Comparison of ENCODE assay signal across 10 cellular contexts in genomic region chrX:48468247-48468671, GRCh38. TPM values are rescaled to one million over a fixed set of nuclear protein-coding genes. Genes with fewer than 3 reads are reported as not detected.
DNase-seq lines count a peak whose midpoint lies in the region; ATAC-seq lines count a peak whose summit lies in the region.
"Had no signal": no experiment of that assay in that cellular context is flagged by ENCODE, and none has a peak within 500 bp of the region (broad histone marks: within the 10 kb centered on the region; RNA-seq: fewer than 3 reads in every experiment).

No MANE protein-coding gene starts in this region.

- H3K4me1 Mint-ChIP-seq in activated T-cell treated with anti-CD3 and anti-CD28 coated beads, Interleukin-2, amount 50 U/mL, for 72 hours (ENCODE audit: low read depth) = peaks cover 56% of the 10 kb centered on the region

- H3K9ac ChIP-seq in iPS-20b (ENCODE audit: low read depth, low read length) = peak overlapping the region; percentile 85; the same call in 1 of the 2 replicates

- H3K36me3 ChIP-seq in iPS-20b (ENCODE audit: insufficient read depth, low read depth, low read length) = peaks cover 9% of the 10 kb centered on the region; the same call in 1 of the 2 replicates

- H3K27me3 ChIP-seq in iPS-20b (ENCODE audit: insufficient read depth, low read length) = no peaks in the 10 kb centered on the region

- peaks cover 11 to 23% of the 10 kb centered on the region in 2 donors for H3K36me3 Mint-ChIP-seq in activated T-cell treated with anti-CD3 and anti-CD28 coated beads, Interleukin-2, amount 50 U/mL, for 72 hours (ENCODE audit: insufficient read depth in 2 of 2)

- H3K27me3 Mint-ChIP-seq in activated T-cell treated with anti-CD3 and anti-CD28 coated beads, Interleukin-2, amount 50 U/mL, for 72 hours (ENCODE audit: low read depth) = peaks cover 12% of the 10 kb centered on the region

- H3K9me3 ChIP-seq in iPS-20b (ENCODE audit: insufficient read depth, low read depth, low read length) = no peaks in the 10 kb centered on the region

- no peak for DNase-seq in Jurkat, Clone E6-1 (ENCODE audit: low read depth, low spot score)
- DNase-seq in activated T-cell treated with anti-CD3 and anti-CD28 coated beads, Interleukin-2, amount 50 U/mL, for 72 hours = peak; percentile 41 to 48
- peak; percentile 38 to 46 for DNase-seq in stimulated activated CD8-positive, alpha-beta memory T cell treated with anti-CD3 and anti-CD28 coated beads, Interleukin-7, amount 100 ng/mL, for 4 hours (ENCODE audit: low read depth in 2 of 2)
- DNase-seq in HK-2 (ENCODE audit: unreplicated experiment) (no peak), NCI-H345 treated with DMSO at 0.1 percent for 48 hours (lab: John Stamatoyannopoulos, UW; ENCODE audit: unreplicated experiment) (no peak)

- H3K4me1 ChIP-seq in iPS-20b (ENCODE audit: insufficient read depth, low read length) = peaks cover 10% of the 10 kb centered on the region

- peak overlapping the region; percentile 91 to 94 for H3K4me3 Mint-ChIP-seq in activated T-cell treated with anti-CD3 and anti-CD28 coated beads, Interleukin-2, amount 50 U/mL, for 72 hours

- peak overlapping the region; percentile 94 for H3K27ac Mint-ChIP-seq in activated T-cell treated with anti-CD3 and anti-CD28 coated beads, Interleukin-2, amount 50 U/mL, for 72 hours

- H3K4me3 ChIP-seq in GM08714 (ENCODE audit: low read length) (peak overlapping the region; percentile 77; the same call in 1 of the 2 replicates), iPS-20b (ENCODE audit: low read length) (peak overlapping the region; percentile 77)
- H3K4me3 ChIP-seq in Jurkat, Clone E6-1 (ENCODE audit: low read length) = peak overlapping the region; percentile 69

- peak; percentile 46 to 62 for ATAC-seq in activated T-cell treated with anti-CD3 and anti-CD28 coated beads, Interleukin-2, amount 50 U/mL, for 72 hours (replicated peaks in 1 of 2)
- ATAC-seq in GM21447 (IDR thresholded peaks at IDR 0.05; ENCODE audit: unreplicated experiment) = no peak

- H3K9me3 Mint-ChIP-seq in activated T-cell treated with anti-CD3 and anti-CD28 coated beads, Interleukin-2, amount 50 U/mL, for 72 hours = no peaks in the 10 kb centered on the region

- no peak overlapping the region for H3K27ac ChIP-seq in iPS-20b (ENCODE audit: low read length)

RNA-seq across cellular contexts. Expression of gene SLC38A5, which starts 1.8 kb away (rescaled TPM):
- polyA plus RNA-seq in Jurkat, Clone E6-1 (2012; ENCODE audit: insufficient read depth, insufficient read length) = 39.7 TPM
- total RNA-seq in activated T-cell treated with anti-CD3 and anti-CD28 coated beads, Interleukin-2, amount 50 U/mL, for 72 hours = 10 to 100 TPM; 64.8 to 78.8 TPM
- total RNA-seq: HT1080 had no signal

RNA-seq across cellular contexts. Expression of gene FTSJ1, which starts 7.7 kb away (rescaled TPM):
- polyA plus RNA-seq in Jurkat, Clone E6-1 (2012; ENCODE audit: insufficient read depth, insufficient read length) = 95.2 TPM
- total RNA-seq in activated T-cell treated with anti-CD3 and anti-CD28 coated beads, Interleukin-2, amount 50 U/mL, for 72 hours = 10 to 100 TPM; 64.3 to 68.7 TPM

RNA-seq across cellular contexts. Expression of gene PORCN, which starts 40.5 kb away (rescaled TPM):
- 11.1 TPM for polyA plus RNA-seq in Jurkat, Clone E6-1 (2012; ENCODE audit: insufficient read depth, insufficient read length)
- total RNA-seq in activated T-cell treated with anti-CD3 and anti-CD28 coated beads, Interleukin-2, amount 50 U/mL, for 72 hours = 10 to 100 TPM; 19.4 to 20.3 TPM

RNA-seq across cellular contexts. Expression of gene EBP, which starts 53.3 kb away (rescaled TPM):
- 200 TPM for polyA plus RNA-seq in Jurkat, Clone E6-1 (2012; ENCODE audit: insufficient read depth, insufficient read length)
- 100 to 1,000 TPM; 112 to 113 TPM for total RNA-seq in activated T-cell treated with anti-CD3 and anti-CD28 coated beads, Interleukin-2, amount 50 U/mL, for 72 hours

RNA-seq across cellular contexts. Expression of gene SSX4B, which starts 56.5 kb away (rescaled TPM):
- not detected for polyA plus RNA-seq in Jurkat, Clone E6-1 (2012; ENCODE audit: insufficient read depth, insufficient read length)
- not detected for total RNA-seq in activated T-cell treated with anti-CD3 and anti-CD28 coated beads, Interleukin-2, amount 50 U/mL, for 72 hours
- total RNA-seq: pulmonary artery endothelial cell had no signal

Comparison
In these comparisons a context has a peak if more than half of its experiments do, and no peak if none do; other contexts are left out.
1. DNase-seq: peak in activated T-cell treated with anti-CD3 and anti-CD28 coated beads, Interleukin-2, amount 50 U/mL, for 72 hours (2 of 2) and stimulated activated CD8-positive, alpha-beta memory T cell treated with anti-CD3 and anti-CD28 coated beads, Interleukin-7, amount 100 ng/mL, for 4 hours (2 of 2); none in Jurkat, Clone E6-1 (single experiment), HK-2 (single experiment) and NCI-H345 treated with DMSO at 0.1 percent for 48 hours (single experiment).
2. Peak in every context shown above with its lines, with median percentiles within 50 percentile points of each other: H3K4me3 ChIP-seq.